9 cellular contexts compared by ENCODE assay signal in genomic region chr20:36214684-36215256, GRCh38. TPM values are rescaled to one million over a fixed set of nuclear protein-coding genes. Genes with fewer than 3 reads are reported as not detected.
DNase-seq lines count a peak whose midpoint lies in the region; ATAC-seq, FAIRE-seq and TF ChIP-seq lines count a peak whose summit lies in the region.
"Had no signal": no experiment of that assay in that cellular context is flagged by ENCODE, and none has a peak within 500 bp of the region (broad histone marks: within the 10 kb centered on the region; RNA-seq: fewer than 3 reads in every experiment).

No MANE protein-coding gene starts in this region.

- H3K4me3 ChIP-seq in fibroblast of villous mesenchyme (ENCODE audit: low read depth, low read length) (no peak overlapping the region), tibial nerve (no peak overlapping the region), lower leg skin (ENCODE audit: low read depth, poor library complexity, severe bottlenecking) (no peak overlapping the region)
- no peak overlapping the region for H3K4me3 ChIP-seq in effector memory CD4-positive, alpha-beta T cell (ENCODE audit: insufficient read depth, low read depth, low read length, poor library complexity, severe bottlenecking)

- FAIRE-seq in GM18507 (lab: Jason Lieb, UNC), result peak; percentile 76

- no peaks in the 10 kb centered on the region for H3K27me3 ChIP-seq in CD4-positive, alpha-beta T cell (ENCODE audit: control insufficient read depth, insufficient read depth, low read length)
- no peaks in the 10 kb centered on the region for H3K27me3 ChIP-seq in tibial nerve
- H3K27me3 ChIP-seq in effector memory CD4-positive, alpha-beta T cell (replicated peaks; ENCODE audit: control insufficient read depth, insufficient read depth, low read length, poor library complexity, severe bottlenecking), result no peaks in the 10 kb centered on the region

- POLR2A ChIA-PET in CD4-positive, alpha-beta T cell (lab: Charles Lee), result no interaction called here

- no peak overlapping the region for H3K27ac ChIP-seq in CD4-positive, alpha-beta T cell (ENCODE audit: low read depth, low read length)
- H3K27ac ChIP-seq in tibial nerve, result no peak overlapping the region
- no peak overlapping the region for H3K27ac ChIP-seq in effector memory CD4-positive, alpha-beta T cell (ENCODE audit: insufficient read depth, low read length, poor library complexity, severe bottlenecking)

- no peak for TF ChIP-seq EP300 in tibial nerve (IDR thresholded peaks at IDR 0.05)

- no peaks in the 10 kb centered on the region for H3K27me3 Mint-ChIP-seq in CD4-positive, alpha-beta T cell

- DNase-seq in CD4-positive, alpha-beta T cell, result no peak
- DNase-seq in GM18507 (ENCODE audit: extremely low spot score, insufficient read length, low read depth) (peak; percentile 25), RKO (ENCODE audit: low spot score) (peak; percentile 56), fibroblast of villous mesenchyme (ENCODE audit: low read depth) (peak; percentile 38), tibial nerve (ENCODE audit: low spot score in 2 of 2) (no peak), midbrain (lab: John Stamatoyannopoulos, UW) (no peak), lower leg skin (ENCODE audit: low spot score in 2 of 2) (no peak)
- DNase-seq in effector memory CD4-positive, alpha-beta T cell, result no peak
- DNase-seq: left cardiac atrium had no signal

- no peaks in the 10 kb centered on the region for H3K4me1 ChIP-seq in tibial nerve
- H3K4me1 ChIP-seq in effector memory CD4-positive, alpha-beta T cell (ENCODE audit: control insufficient read depth, insufficient read depth, low read length, poor library complexity, severe bottlenecking), result no peaks in the 10 kb centered on the region

- intact Hi-C loops in CD4-positive, alpha-beta T cell (cut with DNase I, micrococcal nuclease), result loop anchor here (1.0 to 5.0 kb wide), 2 partner anchors 43 to 540 kb away; no protein-coding TSS in a partner anchor
- intact Hi-C loops in lower leg skin (cut with DNase I; ENCODE audit: low total_unique reads), result no loop called here

- H3K27ac Mint-ChIP-seq in CD4-positive, alpha-beta T cell, result no peak overlapping the region

- no peak for ATAC-seq in CD4-positive, alpha-beta T cell (ENCODE audit: poor library complexity)

- no peaks in the 10 kb centered on the region for H3K9me3 ChIP-seq in CD4-positive, alpha-beta T cell (ENCODE audit: control insufficient read depth, low read length)
- no peaks in the 10 kb centered on the region for H3K9me3 ChIP-seq in tibial nerve
- H3K9me3 ChIP-seq in effector memory CD4-positive, alpha-beta T cell (ENCODE audit: control insufficient read depth, low read length), result no peaks in the 10 kb centered on the region

- no peak overlapping the region for H3K4me3 Mint-ChIP-seq in CD4-positive, alpha-beta T cell

- peak; percentile 38 for TF ChIP-seq CTCF in CD4-positive, alpha-beta T cell (IDR thresholded peaks at IDR 0.05)
- TF ChIP-seq CTCF in fibroblast of villous mesenchyme (IDR thresholded peaks at IDR 0.05; ENCODE audit: insufficient read depth, low read depth, low read length) (peak; percentile 71), tibial nerve (IDR thresholded peaks at IDR 0.05) (peak in 3 of 5 experiments; percentile 22 to 37 (median 35)), lower leg skin (IDR thresholded peaks at IDR 0.05) (no peak)

- CTCF ChIA-PET in CD4-positive, alpha-beta T cell (lab: Charles Lee), result no interaction called here

- no peaks in the 10 kb centered on the region for H3K4me1 Mint-ChIP-seq in CD4-positive, alpha-beta T cell (ENCODE audit: low read depth)

- H3K9me3 Mint-ChIP-seq in CD4-positive, alpha-beta T cell, result no peaks in the 10 kb centered on the region

- H3K36me3 Mint-ChIP-seq in CD4-positive, alpha-beta T cell (ENCODE audit: low read depth), result no peaks in the 10 kb centered on the region

- no peak for TF ChIP-seq POLR2A in tibial nerve (IDR thresholded peaks at IDR 0.05)
- TF ChIP-seq POLR2A in lower leg skin (IDR thresholded peaks at IDR 0.05), result no peak

- 63 to 68% methylated on average over 5 of the region's 5 CpGs for WGBS in tibial nerve, 2 donors
- WGBS in lower leg skin, 2 donors, result 70 to 78% methylated on average over 5 of the region's 5 CpGs

- peaks cover 0 to 78% (median 0%) of the 10 kb centered on the region in 3 donors for H3K36me3 ChIP-seq in tibial nerve
- H3K36me3 ChIP-seq in effector memory CD4-positive, alpha-beta T cell (ENCODE audit: control insufficient read depth, insufficient read depth, low read length), result no peaks in the 10 kb centered on the region

RNA-seq across cellular contexts. Expression of gene AAR2, which starts 21.5 kb away (rescaled TPM):
- total RNA-seq in CD4-positive, alpha-beta T cell, result 10 to 100 TPM; 22.5 to 24.3 TPM
- total RNA-seq in fibroblast of villous mesenchyme, result 23.7 and 27.7 TPM in 2 replicates
- total RNA-seq in tibial nerve, result 10 to 100 TPM; 24.5 to 35.6 (median 28.6) TPM
- total RNA-seq in lower leg skin, result 10 to 100 TPM; 37.1 to 54.5 (median 38.7) TPM

Comparison
In these comparisons a context has a peak if more than half of its experiments do, and no peak if none do; other contexts are left out.
1. DNase-seq: peak in GM18507 (single experiment), RKO (single experiment) and fibroblast of villous mesenchyme (single experiment); none in CD4-positive, alpha-beta T cell (0 of 10), tibial nerve (0 of 2), midbrain (single experiment), effector memory CD4-positive, alpha-beta T cell (0 of 3) and lower leg skin (0 of 2).
2. CTCF ChIP-seq: peak in CD4-positive, alpha-beta T cell (single experiment), fibroblast of villous mesenchyme (single experiment) and tibial nerve (3 of 5); none in lower leg skin (0 of 3).